ENCODE assay signal across 24 cellular contexts in the genomic region with DNA sequence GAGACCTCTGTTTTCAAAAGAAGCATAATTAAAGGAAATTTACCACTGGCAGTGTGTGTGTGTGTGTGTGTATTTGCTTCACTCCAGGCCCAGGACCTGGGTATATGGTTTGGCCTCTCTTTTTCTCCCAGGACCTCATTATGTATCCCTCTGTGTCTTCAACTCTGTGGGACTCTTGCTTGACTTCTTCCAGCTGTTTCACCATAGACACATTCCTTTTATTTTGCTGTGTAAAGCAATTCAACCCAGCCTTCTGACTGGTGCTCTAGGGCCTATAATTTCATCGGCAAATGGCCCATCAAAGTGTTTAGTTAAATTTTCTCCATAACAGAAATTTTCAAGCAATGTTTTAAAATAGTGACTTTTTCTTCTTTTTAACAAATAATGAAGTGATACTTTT.
"Had no signal": no experiment of that assay in that cellular context is flagged by ENCODE, and none has a peak within 500 bp of the region (broad histone marks: within the 10 kb centered on the region; RNA-seq: fewer than 3 reads in every experiment).

No MANE protein-coding gene starts in this region.

- ATAC-seq: gastrocnemius medialis, heart left ventricle, left colon, left lung, left ventricle myocardium superior, lower lobe of right lung, mucosa of descending colon had no signal

- DNase-seq: colonic mucosa; cortex of kidney; dermis blood vessel endothelial cell; dorsolateral prefrontal cortex; effector CD4-positive, alpha-beta T cell; effector memory CD4-positive, alpha-beta T cell; foreskin fibroblast; foreskin melanocyte; gastrocnemius medialis; heart left ventricle; hypothalamus; immature natural killer cell; islet precursor cell; kidney; left colon; left lung; left ventricle myocardium superior; lower lobe of right lung; mesenchymal stem cell; mucosa of descending colon; naive B cell had no signal

- H3K9me3 ChIP-seq: colonic mucosa, esophagus muscularis mucosa, gastrocnemius medialis, lower lobe of right lung had no signal

- H3K4me3 Mint-ChIP-seq: immature natural killer cell, mesothelial cell of epicardium, naive B cell had no signal

- H3K27ac Mint-ChIP-seq: immature natural killer cell, mesothelial cell of epicardium had no signal

- H3K27ac ChIP-seq: colonic mucosa, dorsolateral prefrontal cortex, esophagus muscularis mucosa, gastrocnemius medialis, heart left ventricle, hepatocyte, left lung, lower lobe of right lung had no signal

- H3K27me3 ChIP-seq: colonic mucosa, dorsolateral prefrontal cortex, esophagus muscularis mucosa, gastrocnemius medialis, heart left ventricle, hepatocyte, left lung had no signal

- H3K36me3 ChIP-seq: colonic mucosa, esophagus muscularis mucosa, gastrocnemius medialis, heart left ventricle, left lung, lower lobe of right lung had no signal

- H3K4me1 ChIP-seq: colonic mucosa, esophagus muscularis mucosa, gastrocnemius medialis, heart left ventricle, left lung, lower lobe of right lung had no signal

- H3K4me1 Mint-ChIP-seq: immature natural killer cell, mesothelial cell of epicardium, naive B cell had no signal

- H3K36me3 Mint-ChIP-seq: mesothelial cell of epicardium had no signal

- H3K4me3 ChIP-seq: colonic mucosa, dorsolateral prefrontal cortex, esophagus muscularis mucosa, gastrocnemius medialis, heart left ventricle, hepatocyte, left lung, lower lobe of right lung, mucosa of descending colon had no signal

- H3K27me3 Mint-ChIP-seq: naive B cell had no signal
